In the genomic region with DNA sequence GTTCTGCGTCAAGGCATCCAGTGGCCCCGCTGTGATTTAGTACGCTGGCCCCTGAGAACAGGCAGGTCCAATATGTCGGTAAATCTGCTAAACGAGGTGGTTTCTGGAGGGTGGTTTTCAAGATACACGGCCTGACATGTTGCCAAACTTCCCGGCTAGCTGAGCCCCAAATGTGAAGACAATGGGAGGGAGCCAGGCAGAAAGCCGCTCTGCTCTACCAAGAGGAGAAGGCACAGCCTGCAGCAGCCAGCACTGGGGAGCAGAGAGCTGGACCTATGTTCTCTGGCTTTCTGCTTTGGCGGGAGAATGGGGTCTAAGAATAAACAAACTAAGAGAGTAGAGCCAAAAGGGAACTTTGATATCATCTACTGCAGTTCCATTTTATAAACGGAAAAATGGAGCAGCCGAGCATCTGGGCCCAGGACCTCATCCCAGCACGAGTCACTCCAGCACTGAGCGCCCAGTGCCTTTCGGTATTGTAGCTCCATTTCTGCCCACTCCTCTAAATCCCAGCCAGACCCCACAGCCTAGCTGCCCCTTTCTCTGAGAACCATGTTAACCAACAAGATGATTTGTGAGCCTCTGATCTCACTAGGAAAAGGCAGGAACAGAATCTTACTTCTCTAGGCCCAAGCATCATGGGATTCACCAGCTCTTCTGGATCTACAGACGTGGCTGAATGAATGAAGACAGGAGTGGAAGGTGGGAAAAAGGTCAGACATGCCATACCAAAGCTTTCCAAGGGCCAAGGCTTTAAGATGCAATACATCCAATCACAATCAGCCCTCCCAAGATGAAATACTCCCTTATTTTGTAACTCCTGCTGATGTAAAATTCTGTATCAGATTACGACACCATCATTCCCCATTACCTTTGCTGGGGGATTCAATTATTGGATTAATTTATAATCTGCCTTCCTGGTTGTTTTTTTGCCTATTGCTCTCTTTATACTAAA, we compare ENCODE assay signal across 10 cellular contexts.
A peak's percentile ranks its signal among the peaks of the same experiment; 100 is the strongest.
DNase-seq lines count a peak whose midpoint lies in the region; ATAC-seq and TF ChIP-seq lines count a peak whose summit lies in the region.
"Had no signal": no experiment of that assay in that cellular context is flagged by ENCODE, and none has a peak within 500 bp of the region (broad histone marks: within the 10 kb centered on the region; RNA-seq: fewer than 3 reads in every experiment).

No MANE protein-coding gene starts in this region.

- H3K27me3 ChIP-seq in RWPE2 (ENCODE audit: insufficient read depth, poor library complexity, severe bottlenecking) (no peaks in the 10 kb centered on the region), testis (no peaks in the 10 kb centered on the region)

- DNase-seq in RWPE2 (ENCODE audit: low spot score) = no peak
- peak; percentile 13 for DNase-seq in fibroblast of gingiva (ENCODE audit: low read depth)
- no peak for DNase-seq in mesothelial cell of epicardium (ENCODE audit: low spot score in 2 of 2, unreplicated experiment in 2 of 2)
- peak; percentile 68 for DNase-seq in testis
- no peak for DNase-seq in occipital lobe (lab: John Stamatoyannopoulos, UW)
- DNase-seq in Calu3 = no peak
- DNase-seq in NCI-H187 (lab: John Stamatoyannopoulos, UW) = no peak
- DNase-seq: activated CD8-positive, alpha-beta T cell treated with anti-CD3 and anti-CD28 coated beads, Interleukin-2, amount 10 ng/mL, durations not matched to agents 7 days and 5 days; DMS79 treated with DMSO at 0.1 percent for 48 hours had no signal

- H3K36me3 Mint-ChIP-seq in mesothelial cell of epicardium (peaks cover 9% of the 10 kb centered on the region), Calu3 (ENCODE audit: insufficient read depth, unreplicated experiment) (no peaks in the 10 kb centered on the region)

- H3K27ac ChIP-seq in RWPE2 (ENCODE audit: poor library complexity, severe bottlenecking) = peak overlapping the region; percentile 49
- peak overlapping the region; percentile 61 to 80 for H3K27ac ChIP-seq in testis

- no peak for TF ChIP-seq POLR2A in testis (IDR thresholded peaks at IDR 0.05)

- CTCF ChIA-PET in Calu3 (lab: Charles Lee) = no interaction called here

- no peak for TF ChIP-seq CTCF in RWPE2 (IDR thresholded peaks at IDR 0.05; ENCODE audit: poor library complexity, severe bottlenecking)
- TF ChIP-seq CTCF in mesothelial cell of epicardium (IDR thresholded peaks at IDR 0.05; ENCODE audit: unreplicated experiment) = no peak
- no peak for TF ChIP-seq CTCF in testis (IDR thresholded peaks at IDR 0.05)
- no peak for TF ChIP-seq CTCF in Calu3 (IDR thresholded peaks at IDR 0.05; ENCODE audit: unreplicated experiment)

- 42 to 57% methylated on average over 16 of the region's 16 CpGs for WGBS in testis, 2 donors

- H3K4me3 Mint-ChIP-seq in mesothelial cell of epicardium (no peak overlapping the region), Calu3 (ENCODE audit: low read depth, unreplicated experiment) (no peak overlapping the region)
- H3K4me3 Mint-ChIP-seq: activated CD8-positive, alpha-beta T cell treated with anti-CD3 and anti-CD28 coated beads, Interleukin-2, amount 10 ng/mL, durations not matched to agents 7 days and 5 days had no signal

- no peak overlapping the region for H3K4me3 ChIP-seq in RWPE2 (ENCODE audit: severe bottlenecking)
- no peak overlapping the region for H3K4me3 ChIP-seq in testis

- H3K9me3 ChIP-seq in RWPE2 (ENCODE audit: severe bottlenecking) (no peaks in the 10 kb centered on the region), testis (no peaks in the 10 kb centered on the region)

- H3K36me3 ChIP-seq in RWPE2 (ENCODE audit: low read depth) (no peaks in the 10 kb centered on the region), testis (ENCODE audit: low read depth, missing control alignments) (no peaks in the 10 kb centered on the region)

- H3K4me1 ChIP-seq in RWPE2 (ENCODE audit: insufficient read depth, poor library complexity, severe bottlenecking) (peaks cover 23% of the 10 kb centered on the region), testis (peaks cover 71% of the 10 kb centered on the region)

- ATAC-seq in RWPE2 (ENCODE audit: low read depth) = no peak
- ATAC-seq in GM19455 (IDR thresholded peaks at IDR 0.05; ENCODE audit: unreplicated experiment) = no peak
- ATAC-seq: activated CD8-positive, alpha-beta T cell treated with anti-CD3 and anti-CD28 coated beads, Interleukin-2, amount 10 ng/mL, durations not matched to agents 7 days and 5 days had no signal

- no TSS peak for BruUV-seq in Calu3 (replicated peaks; lab: Mats Ljungman, UMichigan)

- H3K27me3 Mint-ChIP-seq in mesothelial cell of epicardium (ENCODE audit: low read depth) (no peaks in the 10 kb centered on the region), Calu3 (ENCODE audit: unreplicated experiment) (no peaks in the 10 kb centered on the region)

- intact Hi-C loops in testis (cut with DNase I; ENCODE audit: low total_unique reads) = no loop called here
- intact Hi-C loops in Calu3 (cut with micrococcal nuclease; ENCODE audit: unreplicated experiment) = no loop called here

- H3K27ac Mint-ChIP-seq in mesothelial cell of epicardium (peak overlapping the region; percentile 91), Calu3 (ENCODE audit: unreplicated experiment) (no peak overlapping the region)
- H3K27ac Mint-ChIP-seq: activated CD8-positive, alpha-beta T cell treated with anti-CD3 and anti-CD28 coated beads, Interleukin-2, amount 10 ng/mL, durations not matched to agents 7 days and 5 days had no signal

- H3K9me3 Mint-ChIP-seq in mesothelial cell of epicardium (no peaks in the 10 kb centered on the region), Calu3 (ENCODE audit: low read depth, unreplicated experiment) (no peaks in the 10 kb centered on the region)

- H3K4me1 Mint-ChIP-seq in mesothelial cell of epicardium = peaks cover 84% of the 10 kb centered on the region
- H3K4me1 Mint-ChIP-seq in Calu3 (ENCODE audit: low read depth, unreplicated experiment) = no peaks in the 10 kb centered on the region

Comparison
In these comparisons a context has a peak if more than half of its experiments do, and no peak if none do; other contexts are left out.
1. DNase-seq: peak in fibroblast of gingiva (single experiment) and testis (single experiment); none in RWPE2 (single experiment), mesothelial cell of epicardium (0 of 2), occipital lobe (single experiment), Calu3 (single experiment) and NCI-H187 (0 of 2).